15 cellular contexts compared by ENCODE assay signal in the genomic region with DNA sequence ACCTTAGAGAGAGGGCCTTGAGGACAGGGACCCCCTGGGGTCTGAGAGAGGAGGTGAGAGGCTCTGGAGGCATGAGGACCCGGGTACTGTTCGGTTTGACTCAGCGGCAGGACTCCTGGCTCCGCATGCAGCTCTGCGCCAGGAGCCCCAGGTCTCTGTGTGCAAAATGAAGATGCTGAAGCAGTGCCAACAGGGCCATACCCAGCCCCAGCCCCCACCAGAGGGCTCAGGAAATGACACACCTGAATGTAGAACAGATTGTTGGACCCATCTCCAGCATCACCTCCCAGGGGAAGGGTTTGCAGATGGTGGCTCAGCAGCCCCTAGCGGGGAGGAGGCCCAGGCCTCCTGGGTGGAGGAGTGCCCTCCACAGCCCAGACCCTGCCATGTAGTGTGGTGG. TPM values are rescaled to one million over a fixed set of nuclear protein-coding genes. Genes with fewer than 3 reads are reported as not detected.
"Had no signal": no experiment of that assay in that cellular context is flagged by ENCODE, and none has a peak within 500 bp of the region (broad histone marks: within the 10 kb centered on the region; RNA-seq: fewer than 3 reads in every experiment).

No MANE protein-coding gene starts in this region.

- H3K9me3 Mint-ChIP-seq: activated naive CD4-positive, alpha-beta T cell treated with anti-CD3 and anti-CD28 coated beads, Interleukin-2, amount 50 U/mL, for 72 hours; activated T-cell treated with anti-CD3 and anti-CD28 coated beads, Interleukin-2, amount 50 U/mL, for 4 hours; neural crest cell had no signal

- DNase-seq: activated CD4-positive, alpha-beta T cell treated with anti-CD3 and anti-CD28 coated beads, Interleukin-2, amount 50 U/mL, for 4 hours; activated CD4-positive, CD25-positive, alpha-beta regulatory T cell treated with anti-CD3 and anti-CD28 coated beads, Interleukin-2, amount 50 U/mL, for 72 hours; activated CD8-positive, alpha-beta memory T cell treated with anti-CD3 and anti-CD28 coated beads, Interleukin-2, amount 10 ng/mL, durations not matched to agents 7 days and 5 days; activated effector memory CD4-positive, alpha-beta T cell treated with anti-CD3 and anti-CD28 coated beads, Interleukin-2, amount 50 U/mL, for 16 hours; activated T-cell treated with anti-CD3 and anti-CD28 coated beads, Interleukin-2, amount 50 U/mL, for 4 hours; anterior cingulate cortex; esophagus squamous epithelium; foreskin fibroblast; left ventricle myocardium superior; T-helper 9 cell; tibial artery had no signal

- FAIRE-seq: keratinocyte, pancreas had no signal

- H3K4me3 Mint-ChIP-seq: activated CD8-positive, alpha-beta memory T cell treated with anti-CD3 and anti-CD28 coated beads, Interleukin-2, amount 10 ng/mL, durations not matched to agents 7 days and 5 days; activated T-cell treated with anti-CD3 and anti-CD28 coated beads, Interleukin-2, amount 50 U/mL, for 4 hours had no signal

- H3K4me1 ChIP-seq: pancreas had no signal

- H3K27me3 ChIP-seq: esophagus squamous epithelium, pancreas, tibial artery had no signal

- H3K36me3 Mint-ChIP-seq: activated CD8-positive, alpha-beta memory T cell treated with anti-CD3 and anti-CD28 coated beads, Interleukin-2, amount 10 ng/mL, durations not matched to agents 7 days and 5 days; activated naive CD4-positive, alpha-beta T cell treated with anti-CD3 and anti-CD28 coated beads, Interleukin-2, amount 50 U/mL, for 72 hours had no signal

- H3K4me1 Mint-ChIP-seq: activated CD8-positive, alpha-beta memory T cell treated with anti-CD3 and anti-CD28 coated beads, Interleukin-2, amount 10 ng/mL, durations not matched to agents 7 days and 5 days had no signal

- H3K27ac ChIP-seq: esophagus squamous epithelium, pancreas had no signal

- H3K27ac Mint-ChIP-seq: activated CD8-positive, alpha-beta memory T cell treated with anti-CD3 and anti-CD28 coated beads, Interleukin-2, amount 10 ng/mL, durations not matched to agents 7 days and 5 days; activated naive CD4-positive, alpha-beta T cell treated with anti-CD3 and anti-CD28 coated beads, Interleukin-2, amount 50 U/mL, for 72 hours had no signal

- H3K9me3 ChIP-seq: esophagus squamous epithelium, pancreas, tibial artery had no signal

- H3K4me3 ChIP-seq: esophagus squamous epithelium, pancreas, tibial artery had no signal

- H3K36me3 ChIP-seq: esophagus squamous epithelium, pancreas, tibial artery had no signal

RNA-seq across cellular contexts. Expression of a gene that starts 30.2 kb away (rescaled TPM):
- total RNA-seq: activated CD8-positive, alpha-beta memory T cell treated with anti-CD3 and anti-CD28 coated beads, Interleukin-2, amount 10 ng/mL, durations not matched to agents 7 days and 5 days had no signal
